Comparison of ENCODE assay signal across 9 cellular contexts in the genomic region with DNA sequence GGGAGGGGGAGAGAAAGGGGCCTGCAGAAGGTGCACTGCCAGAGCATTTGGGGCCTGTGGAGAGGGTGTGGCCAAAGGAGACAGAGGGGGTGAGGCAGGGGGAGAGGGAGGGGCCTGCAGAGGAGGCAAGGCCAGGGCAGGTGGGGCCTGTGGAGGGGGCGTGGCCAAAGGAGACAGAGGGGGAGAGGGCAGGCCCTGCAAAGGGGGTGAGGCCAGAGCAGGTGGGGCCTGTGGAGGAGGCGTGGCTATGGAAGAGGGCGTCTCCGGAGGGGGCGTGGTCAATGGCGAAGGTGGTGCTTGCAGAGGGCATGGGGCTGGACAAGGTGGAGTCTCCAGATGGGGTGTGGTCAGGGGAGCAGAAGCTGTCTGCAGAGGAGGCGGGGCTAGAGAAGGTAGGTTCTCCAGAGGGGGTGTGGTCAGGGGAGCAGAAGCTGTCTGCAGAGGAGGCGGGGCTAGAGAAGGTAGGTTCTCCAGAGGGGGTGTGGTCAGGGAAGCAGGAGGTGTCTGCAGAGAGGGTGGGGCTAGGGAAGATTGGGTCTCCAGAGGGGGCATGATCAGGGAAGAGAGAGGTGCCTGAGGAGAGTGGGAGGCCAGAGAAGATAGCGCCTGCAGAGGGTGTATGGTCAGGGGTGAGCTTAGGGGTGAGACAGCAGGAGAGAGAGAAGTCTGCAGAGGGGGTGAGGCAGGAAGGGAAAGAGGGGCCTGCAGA. TPM values are rescaled to one million over a fixed set of nuclear protein-coding genes. Genes with fewer than 3 reads are reported as not detected.
A peak's percentile ranks its signal among the peaks of the same experiment; 100 is the strongest.
DNase-seq lines count a peak whose midpoint lies in the region; ATAC-seq and TF ChIP-seq lines count a peak whose summit lies in the region.
"Had no signal": no experiment of that assay in that cellular context is flagged by ENCODE, and none has a peak within 500 bp of the region (broad histone marks: within the 10 kb centered on the region; RNA-seq: fewer than 3 reads in every experiment).

No MANE protein-coding gene starts in this region.

- peaks cover 42% of the 10 kb centered on the region for H3K27me3 Mint-ChIP-seq in activated CD4-positive, alpha-beta T cell treated with anti-CD3 and anti-CD28 coated beads, Interleukin-2, amount 10 ng/mL, durations not matched to agents 24 days and 14 days

- intact Hi-C loops in activated CD4-positive, alpha-beta T cell treated with anti-CD3 and anti-CD28 coated beads, Interleukin-2, amount 10 ng/mL, durations not matched to agents 24 days and 14 days (cut with micrococcal nuclease) = no loop called here

- H3K4me3 Mint-ChIP-seq in activated CD4-positive, alpha-beta T cell treated with anti-CD3 and anti-CD28 coated beads, Interleukin-2, amount 10 ng/mL, durations not matched to agents 24 days and 14 days = peak overlapping the region; percentile 58

- H3K4me1 Mint-ChIP-seq in activated CD4-positive, alpha-beta T cell treated with anti-CD3 and anti-CD28 coated beads, Interleukin-2, amount 10 ng/mL, durations not matched to agents 24 days and 14 days = peaks cover 26% of the 10 kb centered on the region

- DNase-seq in NK-92 treated with Interleukin-12 subunit alpha and Interleukin-12 subunit beta, amount 100 ng/mL, for 24 hours (lab: John Stamatoyannopoulos, UW) = peak; percentile 30
- no peak for DNase-seq in NK-92 (lab: John Stamatoyannopoulos, UW; ENCODE audit: unreplicated experiment)
- peak; percentile 26 for DNase-seq in NCI-H2171 (lab: John Stamatoyannopoulos, UW)
- DNase-seq in activated CD4-positive, alpha-beta T cell treated with anti-CD3 and anti-CD28 coated beads, Interleukin-2, amount 10 ng/mL, durations not matched to agents 24 days and 14 days = peak; percentile 84
- peak; percentile 91 to 92 for DNase-seq in erythroblast (lab: John Stamatoyannopoulos, UW)
- peak; percentile 78 for DNase-seq in stimulated activated CD4-positive, alpha-beta T cell treated with anti-CD3 and anti-CD28 coated beads, Interleukin-15, amount 100 ng/mL, for 24 hours

- H3K36me3 Mint-ChIP-seq in activated CD4-positive, alpha-beta T cell treated with anti-CD3 and anti-CD28 coated beads, Interleukin-2, amount 10 ng/mL, durations not matched to agents 24 days and 14 days (ENCODE audit: low read depth) = no peaks in the 10 kb centered on the region

- no peak overlapping the region for H3K27ac Mint-ChIP-seq in activated CD4-positive, alpha-beta T cell treated with anti-CD3 and anti-CD28 coated beads, Interleukin-2, amount 10 ng/mL, durations not matched to agents 24 days and 14 days

- H3K9me3 Mint-ChIP-seq in activated CD4-positive, alpha-beta T cell treated with anti-CD3 and anti-CD28 coated beads, Interleukin-2, amount 10 ng/mL, durations not matched to agents 24 days and 14 days = peaks cover 9% of the 10 kb centered on the region

- ATAC-seq in HG03280 (IDR thresholded peaks at IDR 0.05; ENCODE audit: unreplicated experiment) (no peak), GM18873 (IDR thresholded peaks at IDR 0.05; ENCODE audit: low FRiP score, unreplicated experiment) (no peak)

- no peak for TF ChIP-seq POLR2A in erythroblast (IDR thresholded peaks at IDR 0.05; ENCODE audit: low read length)

RNA-seq across cellular contexts. Expression of a gene that starts 3.5 kb away (rescaled TPM):
- total RNA-seq in activated CD4-positive, alpha-beta T cell treated with anti-CD3 and anti-CD28 coated beads, Interleukin-2, amount 10 ng/mL, durations not matched to agents 24 days and 14 days = 0.21 TPM in 2 replicates
- total RNA-seq: dermis microvascular lymphatic vessel endothelial cell had no signal

RNA-seq across cellular contexts. Expression of a gene that starts 17.6 kb away (rescaled TPM):
- total RNA-seq in activated CD4-positive, alpha-beta T cell treated with anti-CD3 and anti-CD28 coated beads, Interleukin-2, amount 10 ng/mL, durations not matched to agents 24 days and 14 days = not detected in 2 replicates

RNA-seq across cellular contexts. Expression of a gene that starts 33.0 kb away (rescaled TPM):
- 46.7 and 47.6 TPM in 2 replicates for total RNA-seq in activated CD4-positive, alpha-beta T cell treated with anti-CD3 and anti-CD28 coated beads, Interleukin-2, amount 10 ng/mL, durations not matched to agents 24 days and 14 days

RNA-seq across cellular contexts. Expression of a gene that starts 40.7 kb away (rescaled TPM):
- 4.3 and 5.2 TPM in 2 replicates for total RNA-seq in activated CD4-positive, alpha-beta T cell treated with anti-CD3 and anti-CD28 coated beads, Interleukin-2, amount 10 ng/mL, durations not matched to agents 24 days and 14 days

RNA-seq across cellular contexts. Expression of a gene that starts 43.9 kb away (rescaled TPM):
- 5.3 and 8.5 TPM in 2 replicates for total RNA-seq in activated CD4-positive, alpha-beta T cell treated with anti-CD3 and anti-CD28 coated beads, Interleukin-2, amount 10 ng/mL, durations not matched to agents 24 days and 14 days
